17 cellular contexts compared by ENCODE assay signal in genomic region chr6:27816906-27817305, GRCh38.
DNase-seq lines count a peak whose midpoint lies in the region; ATAC-seq, FAIRE-seq and TF ChIP-seq lines count a peak whose summit lies in the region.
"Had no signal": no experiment of that assay in that cellular context is flagged by ENCODE, and none has a peak within 500 bp of the region (broad histone marks: within the 10 kb centered on the region; RNA-seq: fewer than 3 reads in every experiment).

No MANE protein-coding gene starts in this region.

- H3K27ac ChIP-seq in SK-N-SH (ENCODE audit: low read depth in 2 of 2, low read length in 1 of 2) (peak overlapping the region; percentile 72 to 98; a peak in 2 of 4 replicates), PC-3 (ENCODE audit: low read length) (no peak overlapping the region), HepG2 (ENCODE audit: extremely low read length, insufficient read depth, low read length) (peak overlapping the region; percentile 73), tibial artery (no peak overlapping the region)
- H3K27ac ChIP-seq: heart right ventricle had no signal

- H4K20me1 ChIP-seq in SK-N-SH (ENCODE audit: insufficient read depth) (no peaks in the 10 kb centered on the region), PC-3 (ENCODE audit: low read length) (no peaks in the 10 kb centered on the region), HepG2 (ENCODE audit: insufficient read depth, low read length) (no peaks in the 10 kb centered on the region)

- WGBS in SK-N-SH (ENCODE audit: low lambda C conversion rate) = 92% methylated on average over 3 of the region's 3 CpGs
- WGBS in HepG2 (ENCODE audit: low lambda C conversion rate) = 70% methylated on average over 3 of the region's 3 CpGs

- no peak for ATAC-seq in SK-N-SH treated with all-trans-retinoic acid at 6 μM for 48 hours
- ATAC-seq in PC-3 = no peak
- no peak for ATAC-seq in HepG2
- ATAC-seq in GM19455 (IDR thresholded peaks at IDR 0.05; ENCODE audit: unreplicated experiment) = no peak
- ATAC-seq: heart right ventricle, mucosa of descending colon had no signal

- intact Hi-C loops in PC-3 (cut with micrococcal nuclease) (no loop called here), HepG2 (cut with micrococcal nuclease; ENCODE audit: unreplicated experiment) (no loop called here), tibial artery (cut with DNase I; ENCODE audit: low total_unique reads) (no loop called here)

- H3K4me1 ChIP-seq in SK-N-SH (ENCODE audit: control insufficient read depth in 1 of 2, insufficient read depth in 2 of 2, low read depth in 1 of 2, low read length in 1 of 2) (peaks cover 0 to 4% of the 10 kb centered on the region in 2 experiments; a peak in 2 of 4 replicates), PC-3 (ENCODE audit: insufficient read depth, low read length) (peaks cover 27% of the 10 kb centered on the region), HepG2 (ENCODE audit: insufficient read depth, low read length) (peaks cover 38% of the 10 kb centered on the region), tibial artery (peaks cover 0 to 11% (median 7%) of the 10 kb centered on the region in 4 donors)

- in situ Hi-C loops in HepG2 (cut with HindIII; ENCODE audit: extremely low pct_ligation_motif_present, low pct_unique_long_range_greater_than_20kb) = loop anchor here (10.0 kb wide), 1 partner anchor 1782 kb away; a partner anchor contains a TSS

- TF ChIP-seq POLR2A in HepG2 (IDR thresholded peaks at IDR 0.05; ENCODE audit: insufficient read depth in 1 of 2, low read depth in 2 of 2, low read length in 2 of 2) = no peak

- TF ChIP-seq EP300 in SK-N-SH (IDR thresholded peaks at IDR 0.05; ENCODE audit: borderline replicate concordance in 1 of 2, low read depth in 1 of 2, low read length in 1 of 2) (no peak), HepG2 (IDR thresholded peaks at IDR 0.05; ENCODE audit: low read depth in 2 of 2, low read length in 2 of 2) (no peak), HepG2 (CRISPR knock-in tag; IDR thresholded peaks at IDR 0.05; ENCODE audit: borderline replicate concordance) (no peak)

- TF ChIP-seq RAD21 in SK-N-SH (IDR thresholded peaks at IDR 0.05; ENCODE audit: low read length) (no peak), HepG2 (CRISPR knock-in tag; IDR thresholded peaks at IDR 0.05) (no peak)

- H3K4me3 ChIP-seq in SK-N-SH (ENCODE audit: low read depth in 2 of 2, low read length in 1 of 2) (no peak overlapping the region), GM12865 (ENCODE audit: low read depth, low read length) (peak overlapping the region; percentile 53), PC-3 (ENCODE audit: low read length) (peak overlapping the region; percentile 62; the same call in 1 of the 2 replicates), HepG2 (replicated peaks in 1 of 3; ENCODE audit: insufficient read depth in 1 of 3, low read depth in 2 of 3, low read length in 3 of 3) (no peak overlapping the region), tibial artery (no peak overlapping the region)
- H3K4me3 ChIP-seq: heart right ventricle, mucosa of descending colon had no signal

- CTCF ChIA-PET in SK-N-SH (lab: Yijun Ruan, JAX) = interaction anchor here (8.8 kb wide), 1 partner anchor 77 kb away, joined by 79 read pairs; a partner anchor contains a TSS
- CTCF ChIA-PET in PC-3 (lab: Charles Lee) = no interaction called here
- CTCF ChIA-PET in HepG2 (lab: Yijun Ruan, JAX; ENCODE audit: low intra/inter-chr PET ratio, low total read pairs) = no interaction called here

- H3K4me2 ChIP-seq in SK-N-SH (no peak overlapping the region), PC-3 (ENCODE audit: low read length) (peak overlapping the region; percentile 88), HepG2 (ENCODE audit: low read depth, low read length) (no peak overlapping the region)

- H3K9me3 ChIP-seq in SK-N-SH = no peaks in the 10 kb centered on the region
- H3K9me3 ChIP-seq in PC-3 (ENCODE audit: low read length) = no peaks in the 10 kb centered on the region
- no peaks in the 10 kb centered on the region for H3K9me3 ChIP-seq in HepG2 (ENCODE audit: low read length)
- no peaks in the 10 kb centered on the region for H3K9me3 ChIP-seq in tibial artery
- H3K9me3 ChIP-seq: heart right ventricle, mucosa of descending colon had no signal

- no peak overlapping the region for H2AFZ ChIP-seq in SK-N-SH (ENCODE audit: low read depth)
- no peak overlapping the region for H2AFZ ChIP-seq in PC-3 (ENCODE audit: low read length)
- H2AFZ ChIP-seq in HepG2 (ENCODE audit: low read length) = no peak overlapping the region

- no peak for TF ChIP-seq CTCF in SK-N-SH (IDR thresholded peaks at IDR 0.05)
- TF ChIP-seq CTCF in GM12865 (IDR thresholded peaks at IDR 0.05; ENCODE audit: insufficient read depth, low read depth, low read length, missing control alignments) = no peak
- TF ChIP-seq CTCF in PC-3 (conservative IDR thresholded peaks at IDR 0.05; ENCODE audit: low read depth, low read length) = no peak
- TF ChIP-seq CTCF in HepG2 (CRISPR knock-in tag; IDR thresholded peaks at IDR 0.05) = no peak
- TF ChIP-seq CTCF in tibial artery (IDR thresholded peaks at IDR 0.05) = no peak

- H3K27me3 ChIP-seq in SK-N-SH (ENCODE audit: insufficient read depth) (no peaks in the 10 kb centered on the region), PC-3 (ENCODE audit: low read length) (no peaks in the 10 kb centered on the region), HepG2 (ENCODE audit: control insufficient read depth in 1 of 2, insufficient read depth in 2 of 2, low read length in 2 of 2) (no peaks in the 10 kb centered on the region; a peak in 1 of 5 replicates), tibial artery (peaks cover 0 to 35% of the 10 kb centered on the region in 2 donors)

- DNase-seq in SK-N-SH (no peak), GM12865 (ENCODE audit: low read depth) (no peak), PC-3 (no peak), HepG2 (ENCODE audit: low spot score) (peak; percentile 30), tibial artery (no peak), NCI-H524 treated with DMSO at 0.1 percent for 48 hours (lab: John Stamatoyannopoulos, UW) (no peak)
- DNase-seq: CD4-positive, alpha-beta memory T cell; effector CD8-positive, alpha-beta T cell; H7; heart right ventricle; kidney glomerular epithelial cell; mucosa of descending colon; MV-4-11; stimulated activated naive CD4-positive, alpha-beta T cell had no signal

- H3K9me2 ChIP-seq in SK-N-SH (no peaks in the 10 kb centered on the region), PC-3 (replicated peaks; ENCODE audit: low read length) (no peaks in the 10 kb centered on the region)

- no peak for FAIRE-seq in HepG2 (lab: Jason Lieb, UNC)
- FAIRE-seq: A204.1 had no signal

- POLR2A ChIA-PET in SK-N-SH (lab: Yijun Ruan, JAX) (no interaction called here), PC-3 (lab: Charles Lee; ENCODE audit: unreplicated experiment) (no interaction called here), HepG2 (lab: Yijun Ruan, JAX) (no interaction called here)

- H3F3A ChIP-seq in SK-N-SH (replicated peaks; ENCODE audit: insufficient read depth) (peaks cover 36% of the 10 kb centered on the region), PC-3 (ENCODE audit: low read length, unreplicated experiment) (peaks cover 19% of the 10 kb centered on the region)

- H3K79me2 ChIP-seq in SK-N-SH (ENCODE audit: insufficient read depth) = no peaks in the 10 kb centered on the region
- H3K79me2 ChIP-seq in PC-3 (ENCODE audit: low read length) = peaks cover 3% of the 10 kb centered on the region; the same call in 1 of the 2 replicates
- H3K79me2 ChIP-seq in HepG2 (ENCODE audit: insufficient read depth, low read length) = no peaks in the 10 kb centered on the region

- no peaks in the 10 kb centered on the region for H3K36me3 ChIP-seq in SK-N-SH (replicated peaks in 1 of 2; ENCODE audit: control insufficient read depth in 1 of 2, insufficient read depth in 2 of 2, low read length in 1 of 2)
- H3K36me3 ChIP-seq in PC-3 (ENCODE audit: low read depth, low read length) = no peaks in the 10 kb centered on the region
- no peaks in the 10 kb centered on the region for H3K36me3 ChIP-seq in HepG2 (replicated peaks in 1 of 2; ENCODE audit: control insufficient read depth in 1 of 2, insufficient read depth in 2 of 2, low read length in 2 of 2)
- no peaks in the 10 kb centered on the region for H3K36me3 ChIP-seq in tibial artery
- H3K36me3 ChIP-seq: heart right ventricle had no signal

- H3K9ac ChIP-seq in SK-N-SH (no peak overlapping the region), PC-3 (ENCODE audit: low read length) (no peak overlapping the region), HepG2 (ENCODE audit: insufficient read depth, low read depth, low read length) (peak overlapping the region; percentile 24; the same call in 1 of the 2 replicates)

- BruUV-seq in PC-3 (replicated peaks; lab: Mats Ljungman, UMichigan) = no TSS peak
- no TSS peak for BruUV-seq in HepG2 (replicated peaks; lab: Mats Ljungman, UMichigan)

TF ChIP-seq in SK-N-SH, 30 proteins besides CTCF, POLR2A, EP300 and RAD21 (continues in another document):
- no peak for TF ChIP-seq POLR2AphosphoS5 (IDR thresholded peaks at IDR 0.05; ENCODE audit: low read depth, low read length)
- TF ChIP-seq MEF2A (IDR thresholded peaks at IDR 0.05; ENCODE audit: borderline replicate concordance, low read depth) = no peak

TF ChIP-seq in SK-N-SH treated with all-trans-retinoic acid at 6 μM for 48 hours, 23 proteins besides CTCF, POLR2A, EP300 and RAD21 (continues in another document):
- no peak for TF ChIP-seq PPARA (CRISPR knock-in tag; IDR thresholded peaks at IDR 0.05; ENCODE audit: borderline replicate concordance)

TF ChIP-seq in HepG2, 621 proteins besides CTCF, POLR2A, EP300 and RAD21:
- TF ChIP-seq HNF4A (CRISPR knock-in tag; IDR thresholded peaks at IDR 0.05) = 0 out of 2 replicates have a peak, but pooled peaks have one; percentile 7
- no peak for TF ChIP-seq HMG20A (CRISPR knock-in tag; IDR thresholded peaks at IDR 0.05; ENCODE audit: borderline replicate concordance)

Comparison
In these comparisons a context has a peak if more than half of its experiments do, and no peak if none do; other contexts are left out.
1. H3K27ac ChIP-seq: peak in SK-N-SH (2 of 2) and HepG2 (single experiment); none in PC-3 (single experiment) and tibial artery (0 of 2).
2. H3K4me3 ChIP-seq: peak in GM12865 (single experiment) and PC-3 (single experiment); none in SK-N-SH (0 of 2), HepG2 (0 of 3) and tibial artery (0 of 2).